Comparison of ENCODE assay signal across 1 cellular context in genomic region chr3:184388164-184388935, GRCh38.
A peak's percentile ranks its signal among the peaks of the same experiment; 100 is the strongest.
TF ChIP-seq lines count a peak whose summit lies in the region.

No MANE protein-coding gene starts in this region.

TF ChIP-seq in HEK293, 187 proteins besides CTCF, POLR2A, EP300 and RAD21:
- TF ChIP-seq ZSCAN16 (tag by site-specific recombination; IDR thresholded peaks at IDR 0.05), result no peak
- TF ChIP-seq ZNF366 (tag by site-specific recombination; conservative IDR thresholded peaks at IDR 0.05), result peak; percentile 99
- TF ChIP-seq ZNF660 (tag by site-specific recombination; IDR thresholded peaks at IDR 0.05), result no peak
- no peak for TF ChIP-seq ZNF639 (tag by site-specific recombination; IDR thresholded peaks at IDR 0.05)
- no peak for TF ChIP-seq REST (tag by site-specific recombination; IDR thresholded peaks at IDR 0.05)
- no peak for TF ChIP-seq HIC1 (tag by site-specific recombination; IDR thresholded peaks at IDR 0.05)
- TF ChIP-seq ZFP37 (tag by site-specific recombination; IDR thresholded peaks at IDR 0.05), result no peak
- no peak for TF ChIP-seq ZNF24 (tag by site-specific recombination; IDR thresholded peaks at IDR 0.05)
- no peak for TF ChIP-seq ZNF324 (tag by site-specific recombination; IDR thresholded peaks at IDR 0.05)
- TF ChIP-seq ZNF426 (tag by site-specific recombination; IDR thresholded peaks at IDR 0.05), result no peak
- TF ChIP-seq ZNF585B (tag by site-specific recombination; IDR thresholded peaks at IDR 0.05), result no peak
- 0 out of 2 replicates have a peak, but pooled peaks have one; percentile 12 for TF ChIP-seq GLIS2 (tag by site-specific recombination; IDR thresholded peaks at IDR 0.05)
- no peak for TF ChIP-seq ZSCAN18 (tag by site-specific recombination; IDR thresholded peaks at IDR 0.05)
- no peak for TF ChIP-seq ZNF23 (tag by site-specific recombination; IDR thresholded peaks at IDR 0.05; ENCODE audit: borderline replicate concordance)
- no peak for TF ChIP-seq ZNF792 (tag by site-specific recombination; IDR thresholded peaks at IDR 0.05)
- no peak for TF ChIP-seq ZNF843 (tag by site-specific recombination; IDR thresholded peaks at IDR 0.05)
- TF ChIP-seq ZBTB49 (tag by site-specific recombination; IDR thresholded peaks at IDR 0.05; ENCODE audit: low read depth), result no peak
- TF ChIP-seq ZNF704 (tag by site-specific recombination; IDR thresholded peaks at IDR 0.05), result no peak
- peak; percentile 63 for TF ChIP-seq ZBTB17 (tag by site-specific recombination; IDR thresholded peaks at IDR 0.05)
- TF ChIP-seq MEIS1 (CRISPR knock-in tag; IDR thresholded peaks at IDR 0.05; ENCODE audit: borderline replicate concordance), result no peak
- no peak for TF ChIP-seq ZNF311 (tag by site-specific recombination; IDR thresholded peaks at IDR 0.05; ENCODE audit: borderline replicate concordance)
